1 cellular context compared by ENCODE assay signal in the genomic region with DNA sequence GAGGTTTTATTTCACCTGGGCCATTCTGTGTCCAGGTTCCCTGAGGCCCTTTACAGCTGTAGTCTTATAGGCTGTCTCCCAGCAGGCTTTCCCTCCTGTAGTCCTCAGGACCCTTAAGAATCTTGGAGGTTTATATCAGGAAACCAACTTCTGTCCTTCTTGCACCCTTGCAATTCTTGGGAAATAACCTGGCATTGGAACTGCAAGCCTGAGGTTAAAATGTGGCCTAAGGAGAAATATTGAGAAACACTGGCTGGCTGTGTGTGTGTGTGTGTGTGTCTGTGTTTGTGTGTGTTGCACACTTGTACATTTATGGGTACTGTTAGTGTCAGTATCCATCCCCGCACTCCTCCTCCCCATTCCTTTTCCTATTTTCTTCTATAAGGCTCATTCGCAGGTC.
TF ChIP-seq lines count a peak whose summit lies in the region.

No MANE protein-coding gene starts in this region.

TF ChIP-seq in K562, 482 proteins besides CTCF, POLR2A, EP300 and RAD21 (continued from another document):
- TF ChIP-seq, protein P1, sequence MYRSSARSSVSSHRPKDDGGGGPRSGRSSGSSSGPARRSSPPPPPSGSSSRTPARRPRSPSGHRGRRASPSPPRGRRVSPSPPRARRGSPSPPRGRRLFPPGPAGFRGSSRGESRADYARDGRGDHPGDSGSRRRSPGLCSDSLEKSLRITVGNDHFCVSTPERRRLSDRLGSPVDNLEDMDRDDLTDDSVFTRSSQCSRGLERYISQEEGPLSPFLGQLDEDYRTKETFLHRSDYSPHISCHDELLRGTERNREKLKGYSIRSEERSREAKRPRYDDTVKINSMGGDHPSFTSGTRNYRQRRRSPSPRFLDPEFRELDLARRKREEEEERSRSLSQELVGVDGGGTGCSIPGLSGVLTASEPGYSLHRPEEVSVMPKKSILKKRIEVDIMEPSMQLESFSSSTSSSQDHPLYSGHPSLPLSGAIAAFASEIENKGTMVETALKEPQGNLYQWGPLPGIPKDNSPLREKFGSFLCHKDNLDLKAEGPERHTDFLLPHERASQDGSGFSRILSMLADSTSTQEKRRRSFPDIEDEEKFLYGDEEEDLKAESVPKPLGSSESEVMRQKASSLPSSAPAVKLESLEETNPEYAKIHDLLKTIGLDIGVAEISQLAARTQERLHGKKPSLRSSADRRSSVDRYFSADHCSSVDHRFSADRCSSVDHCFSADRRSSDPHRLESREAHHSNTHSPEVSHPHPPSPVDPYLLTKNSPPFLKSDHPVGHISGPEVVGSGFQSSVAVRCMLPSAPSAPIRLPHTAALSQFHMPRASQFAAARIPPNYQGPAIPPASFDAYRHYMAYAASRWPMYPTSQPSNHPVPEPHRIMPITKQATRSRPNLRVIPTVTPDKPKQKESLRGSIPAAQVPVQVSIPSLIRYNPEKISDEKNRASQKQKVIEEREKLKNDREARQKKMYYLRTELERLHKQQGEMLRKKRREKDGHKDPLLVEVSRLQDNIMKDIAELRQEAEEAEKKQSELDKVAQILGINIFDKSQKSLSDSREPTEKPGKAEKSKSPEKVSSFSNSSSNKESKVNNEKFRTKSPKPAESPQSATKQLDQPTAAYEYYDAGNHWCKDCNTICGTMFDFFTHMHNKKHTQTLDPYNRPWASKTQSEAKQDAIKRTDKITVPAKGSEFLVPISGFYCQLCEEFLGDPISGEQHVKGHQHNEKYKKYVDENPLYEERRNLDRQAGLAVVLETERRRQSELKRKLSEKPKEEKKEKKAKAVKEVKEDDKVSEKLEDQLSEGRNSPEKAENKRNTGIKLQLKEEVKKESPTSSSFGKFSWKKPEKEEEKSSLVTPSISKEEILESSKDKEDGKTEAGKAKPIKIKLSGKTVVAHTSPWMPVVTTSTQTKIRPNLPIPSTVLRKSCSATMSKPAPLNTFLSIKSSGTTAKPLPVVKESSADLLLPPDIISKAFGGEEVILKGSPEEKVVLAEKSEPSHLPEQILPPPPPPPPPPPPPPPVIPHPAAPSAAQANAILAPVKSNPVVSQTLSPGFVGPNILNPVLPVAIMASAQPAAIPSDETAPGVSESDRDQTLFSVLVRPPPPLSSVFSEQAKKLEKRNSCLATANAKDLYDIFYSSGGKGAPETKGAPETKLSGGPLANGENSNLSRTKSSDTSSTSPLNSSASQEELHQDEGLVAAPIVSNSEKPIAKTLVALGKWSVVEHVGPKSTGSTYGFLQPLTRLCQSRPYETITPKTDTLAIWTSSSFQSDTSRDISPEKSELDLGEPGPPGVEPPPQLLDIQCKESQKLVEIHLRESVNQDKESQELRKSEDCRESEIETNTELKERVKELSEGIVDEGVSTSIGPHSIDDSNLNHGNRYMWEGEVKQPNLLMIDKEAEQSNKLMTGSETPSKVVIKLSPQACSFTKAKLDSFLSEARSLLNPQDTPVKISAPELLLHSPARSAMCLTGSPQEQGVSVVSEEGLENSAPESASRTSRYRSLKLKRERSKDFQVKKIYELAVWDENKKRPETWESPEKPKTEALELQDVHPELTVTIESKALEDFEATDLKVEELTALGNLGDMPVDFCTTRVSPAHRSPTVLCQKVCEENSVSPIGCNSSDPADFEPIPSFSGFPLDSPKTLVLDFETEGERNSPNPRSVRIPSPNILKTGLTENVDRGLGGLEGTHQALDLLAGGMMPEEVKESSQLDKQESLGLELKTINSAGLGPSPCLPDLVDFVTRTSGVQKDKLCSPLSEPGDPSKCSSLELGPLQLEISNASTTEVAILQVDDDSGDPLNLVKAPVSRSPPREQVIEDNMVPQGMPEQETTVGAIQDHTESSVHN (IDR thresholded peaks at IDR 0.05; ENCODE audit: borderline replicate concordance in 1 of 2, low read depth in 1 of 2): no peak
- TF ChIP-seq SUPT5H (IDR thresholded peaks at IDR 0.05) (no peak), CC2D1A (IDR thresholded peaks at IDR 0.05) (no peak), KLF13 (tag; IDR thresholded peaks at IDR 0.05; ENCODE audit: borderline replicate concordance, low read depth) (no peak), FOXJ2 (tag; IDR thresholded peaks at IDR 0.05) (no peak), GATA2 (CRISPR knock-in tag; IDR thresholded peaks at IDR 0.05) (no peak), CREB1 (IDR thresholded peaks at IDR 0.05) (no peak), CREB1 (CRISPR knock-in tag; IDR thresholded peaks at IDR 0.05) (no peak), HNRNPLL (IDR thresholded peaks at IDR 0.05; ENCODE audit: low read depth, low read length, poor library complexity, severe bottlenecking) (no peak), TCF15 (CRISPR knock-in tag; IDR thresholded peaks at IDR 0.05) (no peak), NR3C1 (CRISPR knock-in tag; IDR thresholded peaks at IDR 0.05) (no peak)
- TF ChIP-seq, protein P2, sequence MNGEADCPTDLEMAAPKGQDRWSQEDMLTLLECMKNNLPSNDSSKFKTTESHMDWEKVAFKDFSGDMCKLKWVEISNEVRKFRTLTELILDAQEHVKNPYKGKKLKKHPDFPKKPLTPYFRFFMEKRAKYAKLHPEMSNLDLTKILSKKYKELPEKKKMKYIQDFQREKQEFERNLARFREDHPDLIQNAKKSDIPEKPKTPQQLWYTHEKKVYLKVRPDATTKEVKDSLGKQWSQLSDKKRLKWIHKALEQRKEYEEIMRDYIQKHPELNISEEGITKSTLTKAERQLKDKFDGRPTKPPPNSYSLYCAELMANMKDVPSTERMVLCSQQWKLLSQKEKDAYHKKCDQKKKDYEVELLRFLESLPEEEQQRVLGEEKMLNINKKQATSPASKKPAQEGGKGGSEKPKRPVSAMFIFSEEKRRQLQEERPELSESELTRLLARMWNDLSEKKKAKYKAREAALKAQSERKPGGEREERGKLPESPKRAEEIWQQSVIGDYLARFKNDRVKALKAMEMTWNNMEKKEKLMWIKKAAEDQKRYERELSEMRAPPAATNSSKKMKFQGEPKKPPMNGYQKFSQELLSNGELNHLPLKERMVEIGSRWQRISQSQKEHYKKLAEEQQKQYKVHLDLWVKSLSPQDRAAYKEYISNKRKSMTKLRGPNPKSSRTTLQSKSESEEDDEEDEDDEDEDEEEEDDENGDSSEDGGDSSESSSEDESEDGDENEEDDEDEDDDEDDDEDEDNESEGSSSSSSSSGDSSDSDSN (IDR thresholded peaks at IDR 0.05; ENCODE audit: borderline replicate concordance in 1 of 2, low read depth in 2 of 2, low read length in 2 of 2): no peak
- TF ChIP-seq, protein P3, sequence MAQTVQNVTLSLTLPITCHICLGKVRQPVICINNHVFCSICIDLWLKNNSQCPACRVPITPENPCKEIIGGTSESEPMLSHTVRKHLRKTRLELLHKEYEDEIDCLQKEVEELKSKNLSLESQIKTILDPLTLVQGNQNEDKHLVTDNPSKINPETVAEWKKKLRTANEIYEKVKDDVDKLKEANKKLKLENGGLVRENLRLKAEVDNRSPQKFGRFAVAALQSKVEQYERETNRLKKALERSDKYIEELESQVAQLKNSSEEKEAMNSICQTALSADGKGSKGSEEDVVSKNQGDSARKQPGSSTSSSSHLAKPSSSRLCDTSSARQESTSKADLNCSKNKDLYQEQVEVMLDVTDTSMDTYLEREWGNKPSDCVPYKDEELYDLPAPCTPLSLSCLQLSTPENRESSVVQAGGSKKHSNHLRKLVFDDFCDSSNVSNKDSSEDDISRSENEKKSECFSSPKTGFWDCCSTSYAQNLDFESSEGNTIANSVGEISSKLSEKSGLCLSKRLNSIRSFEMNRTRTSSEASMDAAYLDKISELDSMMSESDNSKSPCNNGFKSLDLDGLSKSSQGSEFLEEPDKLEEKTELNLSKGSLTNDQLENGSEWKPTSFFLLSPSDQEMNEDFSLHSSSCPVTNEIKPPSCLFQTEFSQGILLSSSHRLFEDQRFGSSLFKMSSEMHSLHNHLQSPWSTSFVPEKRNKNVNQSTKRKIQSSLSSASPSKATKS (CRISPR knock-in tag; IDR thresholded peaks at IDR 0.05): no peak
